Comparison of ENCODE assay signal across 9 cellular contexts in genomic region chr6:166958926-166959861, GRCh38. TPM values are rescaled to one million over a fixed set of nuclear protein-coding genes. Genes with fewer than 3 reads are reported as not detected.
A peak's percentile ranks its signal among the peaks of the same experiment; 100 is the strongest.
DNase-seq lines count a peak whose midpoint lies in the region; ATAC-seq and TF ChIP-seq lines count a peak whose summit lies in the region.
"Had no signal": no experiment of that assay in that cellular context is flagged by ENCODE, and none has a peak within 500 bp of the region (broad histone marks: within the 10 kb centered on the region; RNA-seq: fewer than 3 reads in every experiment).

No MANE protein-coding gene starts in this region.

- H3K4me3 ChIP-seq in esophagus (ENCODE audit: low read depth in 1 of 2, low read length in 2 of 2), result no peak overlapping the region
- H3K4me3 ChIP-seq in spleen, result peak overlapping the region in 4 of 8 donors; percentile 0 to 99 (median 8)
- H3K4me3 ChIP-seq: lung had no signal

- H3K4me1 ChIP-seq in esophagus (ENCODE audit: control insufficient read depth in 2 of 2, insufficient read depth in 2 of 2, low read length in 1 of 2) (peaks cover 0 to 9% of the 10 kb centered on the region in 2 donors), spleen (peaks cover 16 to 60% (median 52%) of the 10 kb centered on the region in 6 donors)

- H3K36me3 ChIP-seq in esophagus (ENCODE audit: control insufficient read depth in 2 of 2, insufficient read depth in 2 of 2, low read length in 1 of 2) (no peaks in the 10 kb centered on the region), spleen (peaks cover 0 to 7% (median 0%) of the 10 kb centered on the region in 6 donors)

- ATAC-seq in left ventricle myocardium superior, result no peak

- H3K27ac ChIP-seq in esophagus (ENCODE audit: low read depth in 2 of 2, low read length in 1 of 2), result peak overlapping the region; percentile 45 to 52
- H3K27ac ChIP-seq in spleen, result peak overlapping the region; percentile 94 to 100 (median 98)

- no peak for TF ChIP-seq POLR2A in spleen (IDR thresholded peaks at IDR 0.05)

- peak; percentile 78 for DNase-seq in cardiac septum (ENCODE audit: low spot score)
- DNase-seq in left ventricle myocardium superior, result no peak
- DNase-seq in T-helper 1 cell, result peak in 4 of 5 donors; percentile 42 to 77 (median 50)
- peak; percentile 87 for DNase-seq in spleen
- DNase-seq in NCI-H2196 treated with DMSO at 0.1 percent for 48 hours (lab: John Stamatoyannopoulos, UW; ENCODE audit: unreplicated experiment), result no peak
- no peak for DNase-seq in inferior parietal cortex (ENCODE audit: extremely low spot score)
- DNase-seq in superior temporal gyrus (ENCODE audit: extremely low spot score), result no peak

- H3K9me3 ChIP-seq in esophagus (ENCODE audit: control insufficient read depth in 2 of 2, insufficient read depth in 1 of 2, low read depth in 1 of 2, low read length in 1 of 2) (no peaks in the 10 kb centered on the region), spleen (peaks cover 0 to 6% (median 0%) of the 10 kb centered on the region in 8 donors)

- intact Hi-C loops in cardiac septum (cut with DNase I) (loop anchor here (2.0 kb wide), 1 partner anchor 40 kb away; the partner anchor contains the start of gene CEP43), left ventricle myocardium superior (cut with micrococcal nuclease) (no loop called here), spleen (cut with DNase I; ENCODE audit: low total_unique reads) (no loop called here)

- H3K27me3 ChIP-seq in esophagus (ENCODE audit: control insufficient read depth in 1 of 2, insufficient read depth in 2 of 2, low read length in 2 of 2) (no peaks in the 10 kb centered on the region), spleen (replicated peaks in 1 of 7) (no peaks in the 10 kb centered on the region)

- 70 to 73% methylated on average over 13 of the region's 13 CpGs for WGBS in esophagus, 2 donors
- WGBS in spleen, 5 donors, result 40 to 50% (median 42%) methylated on average over 13 of the region's 13 CpGs

- TF ChIP-seq CTCF in spleen (IDR thresholded peaks at IDR 0.05 in 8 of 11, conservative IDR thresholded peaks at IDR 0.05 in 3 of 11), result no peak

RNA-seq across cellular contexts. Expression of gene RNASET2, which starts 2.8 kb away (rescaled TPM):
- total RNA-seq in cardiac septum (9.1 TPM), left ventricle myocardium superior (13.0 TPM), spleen (100 to 1,000 TPM; 264 to 676 (median 373) TPM)
- polyA plus RNA-seq in esophagus (10 to 100 TPM; 19.7 to 26.8 TPM), spleen (100 to 1,000 TPM; 242 to 392 (median 245) TPM)

RNA-seq across cellular contexts. Expression of gene CEP43, which starts 40.0 kb away (rescaled TPM):
- total RNA-seq in cardiac septum (10.2 TPM), left ventricle myocardium superior (12.3 TPM), spleen (10 to 100 TPM; 13.1 to 21.8 (median 17.7) TPM)
- polyA plus RNA-seq in esophagus (1 to 10 TPM; 6.1 to 6.9 TPM), spleen (10 to 100 TPM in 1 of 3 donors, 1 to 10 TPM in 2; 9.0 to 10.6 (median 9.0) TPM)

Comparison
In these comparisons a context has a peak if more than half of its experiments do, and no peak if none do; other contexts are left out.
1. DNase-seq: peak in cardiac septum (single experiment), T-helper 1 cell (4 of 5) and spleen (single experiment); none in left ventricle myocardium superior (single experiment), NCI-H2196 treated with DMSO at 0.1 percent for 48 hours (single experiment), inferior parietal cortex (single experiment) and superior temporal gyrus (single experiment).
2. RNA of gene RNASET2, which starts 2.8 kb away (total RNA-seq): 264 to 676 TPM in spleen; 13.0 TPM in left ventricle myocardium superior (single experiment) and 9.1 TPM in cardiac septum (single experiment); every median in the first group is over 10 times any median in the second.